In genomic region chr11:3160252-3161031, GRCh38 we compare ENCODE assay signal across 8 cellular contexts. TPM values are rescaled to one million over a fixed set of nuclear protein-coding genes. Genes with fewer than 3 reads are reported as not detected.
DNase-seq lines count a peak whose midpoint lies in the region; ATAC-seq and TF ChIP-seq lines count a peak whose summit lies in the region.

No MANE protein-coding gene starts in this region.

- peaks cover 16% of the 10 kb centered on the region for H3K27me3 Mint-ChIP-seq in activated CD4-positive, alpha-beta memory T cell treated with anti-CD3 and anti-CD28 coated beads for 36 hours
- peaks cover 33% of the 10 kb centered on the region for H3K27me3 Mint-ChIP-seq in activated CD4-positive, alpha-beta memory T cell treated with anti-CD3 and anti-CD28 coated beads, Interleukin-2, amount 10 ng/mL, durations not matched to agents 7 days and 5 days
- no peaks in the 10 kb centered on the region for H3K27me3 Mint-ChIP-seq in dendritic cell treated with granulocyte-macrophage colony-stimulating factor and Interleukin-4, amounts not matched to agents 40 ng/mL and 50 ng/mL, for 4 days
- peaks cover 24% of the 10 kb centered on the region for H3K27me3 Mint-ChIP-seq in activated CD8-positive, alpha-beta memory T cell treated with anti-CD3 and anti-CD28 coated beads, Interleukin-2, amount 10 ng/mL, durations not matched to agents 7 days and 5 days

- ATAC-seq in HG03378 (IDR thresholded peaks at IDR 0.05; ENCODE audit: unreplicated experiment) = no peak
- ATAC-seq in activated CD8-positive, alpha-beta memory T cell treated with anti-CD3 and anti-CD28 coated beads, Interleukin-2, amount 10 ng/mL, durations not matched to agents 7 days and 5 days = no peak

- H3K4me3 Mint-ChIP-seq in activated CD4-positive, alpha-beta memory T cell treated with anti-CD3 and anti-CD28 coated beads for 36 hours = no peak overlapping the region
- H3K4me3 Mint-ChIP-seq in activated CD4-positive, alpha-beta memory T cell treated with anti-CD3 and anti-CD28 coated beads, Interleukin-2, amount 10 ng/mL, durations not matched to agents 7 days and 5 days = no peak overlapping the region
- H3K4me3 Mint-ChIP-seq in dendritic cell treated with granulocyte-macrophage colony-stimulating factor and Interleukin-4, amounts not matched to agents 40 ng/mL and 50 ng/mL, for 4 days = peak overlapping the region; percentile 78
- H3K4me3 Mint-ChIP-seq in activated CD8-positive, alpha-beta memory T cell treated with anti-CD3 and anti-CD28 coated beads, Interleukin-2, amount 10 ng/mL, durations not matched to agents 7 days and 5 days = no peak overlapping the region

- H3K9ac ChIP-seq in skeletal muscle tissue (ENCODE audit: low read depth in 1 of 3, low read length in 3 of 3) = peak overlapping the region; percentile 51 to 74 (median 64)

- H3K4me1 ChIP-seq in skeletal muscle tissue (ENCODE audit: control insufficient read depth in 3 of 3, insufficient read depth in 3 of 3, low read length in 3 of 3) = peaks cover 62 to 85% (median 82%) of the 10 kb centered on the region in 3 donors

- POLR2A ChIA-PET in activated CD4-positive, alpha-beta memory T cell treated with anti-CD3 and anti-CD28 coated beads for 36 hours (lab: Charles Lee) = no interaction called here
- POLR2A ChIA-PET in activated CD4-positive, alpha-beta memory T cell treated with anti-CD3 and anti-CD28 coated beads, Interleukin-2, amount 10 ng/mL, durations not matched to agents 7 days and 5 days (lab: Charles Lee) = no interaction called here

- peak; percentile 31 for DNase-seq in activated CD4-positive, alpha-beta memory T cell treated with anti-CD3 and anti-CD28 coated beads for 36 hours
- DNase-seq in activated CD4-positive, alpha-beta memory T cell treated with anti-CD3 and anti-CD28 coated beads, Interleukin-2, amount 10 ng/mL, durations not matched to agents 7 days and 5 days = no peak
- peak; percentile 49 for DNase-seq in kidney epithelial cell (ENCODE audit: low read depth)
- DNase-seq in activated CD8-positive, alpha-beta memory T cell treated with anti-CD3 and anti-CD28 coated beads, Interleukin-2, amount 10 ng/mL, durations not matched to agents 7 days and 5 days = no peak

- H3K4me1 Mint-ChIP-seq in activated CD4-positive, alpha-beta memory T cell treated with anti-CD3 and anti-CD28 coated beads for 36 hours (ENCODE audit: low read depth) = peaks cover 7% of the 10 kb centered on the region
- peaks cover 1% of the 10 kb centered on the region for H3K4me1 Mint-ChIP-seq in activated CD4-positive, alpha-beta memory T cell treated with anti-CD3 and anti-CD28 coated beads, Interleukin-2, amount 10 ng/mL, durations not matched to agents 7 days and 5 days
- H3K4me1 Mint-ChIP-seq in dendritic cell treated with granulocyte-macrophage colony-stimulating factor and Interleukin-4, amounts not matched to agents 40 ng/mL and 50 ng/mL, for 4 days (ENCODE audit: low read depth) = peaks cover 87% of the 10 kb centered on the region
- H3K4me1 Mint-ChIP-seq in activated CD8-positive, alpha-beta memory T cell treated with anti-CD3 and anti-CD28 coated beads, Interleukin-2, amount 10 ng/mL, durations not matched to agents 7 days and 5 days = no peaks in the 10 kb centered on the region

- no peaks in the 10 kb centered on the region for H3K9me3 ChIP-seq in skeletal muscle tissue (ENCODE audit: control insufficient read depth in 3 of 3, low read length in 3 of 3)

- H3K27ac Mint-ChIP-seq in activated CD4-positive, alpha-beta memory T cell treated with anti-CD3 and anti-CD28 coated beads for 36 hours = no peak overlapping the region
- no peak overlapping the region for H3K27ac Mint-ChIP-seq in activated CD4-positive, alpha-beta memory T cell treated with anti-CD3 and anti-CD28 coated beads, Interleukin-2, amount 10 ng/mL, durations not matched to agents 7 days and 5 days
- peak overlapping the region; percentile 30 for H3K27ac Mint-ChIP-seq in dendritic cell treated with granulocyte-macrophage colony-stimulating factor and Interleukin-4, amounts not matched to agents 40 ng/mL and 50 ng/mL, for 4 days
- no peak overlapping the region for H3K27ac Mint-ChIP-seq in activated CD8-positive, alpha-beta memory T cell treated with anti-CD3 and anti-CD28 coated beads, Interleukin-2, amount 10 ng/mL, durations not matched to agents 7 days and 5 days

- H3K9me3 Mint-ChIP-seq in activated CD4-positive, alpha-beta memory T cell treated with anti-CD3 and anti-CD28 coated beads for 36 hours = no peaks in the 10 kb centered on the region
- H3K9me3 Mint-ChIP-seq in activated CD4-positive, alpha-beta memory T cell treated with anti-CD3 and anti-CD28 coated beads, Interleukin-2, amount 10 ng/mL, durations not matched to agents 7 days and 5 days = no peaks in the 10 kb centered on the region
- H3K9me3 Mint-ChIP-seq in dendritic cell treated with granulocyte-macrophage colony-stimulating factor and Interleukin-4, amounts not matched to agents 40 ng/mL and 50 ng/mL, for 4 days = no peaks in the 10 kb centered on the region
- no peaks in the 10 kb centered on the region for H3K9me3 Mint-ChIP-seq in activated CD8-positive, alpha-beta memory T cell treated with anti-CD3 and anti-CD28 coated beads, Interleukin-2, amount 10 ng/mL, durations not matched to agents 7 days and 5 days (ENCODE audit: low read depth)

- no peaks in the 10 kb centered on the region for H3K36me3 Mint-ChIP-seq in activated CD4-positive, alpha-beta memory T cell treated with anti-CD3 and anti-CD28 coated beads for 36 hours
- no peaks in the 10 kb centered on the region for H3K36me3 Mint-ChIP-seq in activated CD4-positive, alpha-beta memory T cell treated with anti-CD3 and anti-CD28 coated beads, Interleukin-2, amount 10 ng/mL, durations not matched to agents 7 days and 5 days (ENCODE audit: low read depth)
- peaks cover 33% of the 10 kb centered on the region for H3K36me3 Mint-ChIP-seq in dendritic cell treated with granulocyte-macrophage colony-stimulating factor and Interleukin-4, amounts not matched to agents 40 ng/mL and 50 ng/mL, for 4 days (ENCODE audit: low read depth)
- H3K36me3 Mint-ChIP-seq in activated CD8-positive, alpha-beta memory T cell treated with anti-CD3 and anti-CD28 coated beads, Interleukin-2, amount 10 ng/mL, durations not matched to agents 7 days and 5 days = no peaks in the 10 kb centered on the region

- intact Hi-C loops in activated CD4-positive, alpha-beta memory T cell treated with anti-CD3 and anti-CD28 coated beads for 36 hours (cut with micrococcal nuclease) = no loop called here
- intact Hi-C loops in dendritic cell treated with granulocyte-macrophage colony-stimulating factor and Interleukin-4, amounts not matched to agents 40 ng/mL and 50 ng/mL, for 4 days (cut with micrococcal nuclease) = no loop called here

- H3K27me3 ChIP-seq in kidney epithelial cell (ENCODE audit: control insufficient read depth, insufficient read depth, low read length) (peaks cover under 1% of the 10 kb centered on the region), skeletal muscle tissue (ENCODE audit: control insufficient read depth in 3 of 3, insufficient read depth in 3 of 3, low read length in 3 of 3) (no peaks in the 10 kb centered on the region)

- CTCF ChIA-PET in activated CD4-positive, alpha-beta memory T cell treated with anti-CD3 and anti-CD28 coated beads for 36 hours (lab: Charles Lee) = no interaction called here
- CTCF ChIA-PET in activated CD4-positive, alpha-beta memory T cell treated with anti-CD3 and anti-CD28 coated beads, Interleukin-2, amount 10 ng/mL, durations not matched to agents 7 days and 5 days (lab: Charles Lee) = no interaction called here
- CTCF ChIA-PET in activated CD8-positive, alpha-beta memory T cell treated with anti-CD3 and anti-CD28 coated beads, Interleukin-2, amount 10 ng/mL, durations not matched to agents 7 days and 5 days (lab: Charles Lee) = no interaction called here

- TF ChIP-seq CTCF in kidney epithelial cell (IDR thresholded peaks at IDR 0.05; ENCODE audit: insufficient read depth, low read length, poor library complexity, severe bottlenecking) = no peak

- H3K27ac ChIP-seq in skeletal muscle tissue (ENCODE audit: low read depth, low read length) = peak overlapping the region; percentile 79

- H3K36me3 ChIP-seq in kidney epithelial cell (ENCODE audit: control insufficient read depth, insufficient read depth, low read length) = no peaks in the 10 kb centered on the region
- H3K36me3 ChIP-seq in skeletal muscle tissue (ENCODE audit: control insufficient read depth in 3 of 3, insufficient read depth in 3 of 3, low read length in 3 of 3) = no peaks in the 10 kb centered on the region

- H3K4me3 ChIP-seq in kidney epithelial cell (ENCODE audit: low read depth, low read length) (peak overlapping the region; percentile 28), skeletal muscle tissue (ENCODE audit: low read length in 3 of 3) (peak overlapping the region; percentile 66 to 74 (median 72))

TF ChIP-seq in PFSK-1, 5 proteins besides CTCF, POLR2A, EP300 and RAD21 (continues in another document):
- peak; percentile 80 for TF ChIP-seq FOXP2 (optimal IDR thresholded peaks at IDR 0.05; ENCODE audit: borderline replicate concordance, extremely low read depth, extremely low read length, insufficient read depth)

RNA-seq across cellular contexts. Expression of gene OSBPL5, which starts 4.7 kb away (rescaled TPM):
- total RNA-seq in activated CD4-positive, alpha-beta memory T cell treated with anti-CD3 and anti-CD28 coated beads for 36 hours = 1 to 10 TPM; 4.6 to 4.7 TPM
- total RNA-seq in activated CD4-positive, alpha-beta memory T cell treated with anti-CD3 and anti-CD28 coated beads, Interleukin-2, amount 10 ng/mL, durations not matched to agents 7 days and 5 days = 1 to 10 TPM; 1.6 to 1.7 TPM
- 18.9 TPM for polyA plus RNA-seq in PFSK-1 (2012; ENCODE audit: insufficient read length, low read depth)
- total RNA-seq in kidney epithelial cell (9.2 and 10.2 TPM in 2 replicates), skeletal muscle tissue (19.3 TPM)
- 1 to 10 TPM; 2.5 to 2.6 TPM for total RNA-seq in activated CD8-positive, alpha-beta memory T cell treated with anti-CD3 and anti-CD28 coated beads, Interleukin-2, amount 10 ng/mL, durations not matched to agents 7 days and 5 days

RNA-seq across cellular contexts. Expression of gene MRGPRG, which starts 58.2 kb away (rescaled TPM):
- not detected for total RNA-seq in activated CD4-positive, alpha-beta memory T cell treated with anti-CD3 and anti-CD28 coated beads for 36 hours
- not detected for total RNA-seq in activated CD4-positive, alpha-beta memory T cell treated with anti-CD3 and anti-CD28 coated beads, Interleukin-2, amount 10 ng/mL, durations not matched to agents 7 days and 5 days
- not detected for polyA plus RNA-seq in PFSK-1 (2012; ENCODE audit: insufficient read length, low read depth)
- total RNA-seq in kidney epithelial cell (not detected in 2 replicates), skeletal muscle tissue (not detected)
- total RNA-seq in activated CD8-positive, alpha-beta memory T cell treated with anti-CD3 and anti-CD28 coated beads, Interleukin-2, amount 10 ng/mL, durations not matched to agents 7 days and 5 days = not detected

Comparison
In these comparisons a context has a peak if more than half of its experiments do, and no peak if none do; other contexts are left out.
1. DNase-seq: peak in activated CD4-positive, alpha-beta memory T cell treated with anti-CD3 and anti-CD28 coated beads for 36 hours (single experiment) and kidney epithelial cell (single experiment); none in activated CD4-positive, alpha-beta memory T cell treated with anti-CD3 and anti-CD28 coated beads, Interleukin-2, amount 10 ng/mL, durations not matched to agents 7 days and 5 days (single experiment) and activated CD8-positive, alpha-beta memory T cell treated with anti-CD3 and anti-CD28 coated beads, Interleukin-2, amount 10 ng/mL, durations not matched to agents 7 days and 5 days (single experiment).